22 cellular contexts compared by ENCODE assay signal in the genomic region with DNA sequence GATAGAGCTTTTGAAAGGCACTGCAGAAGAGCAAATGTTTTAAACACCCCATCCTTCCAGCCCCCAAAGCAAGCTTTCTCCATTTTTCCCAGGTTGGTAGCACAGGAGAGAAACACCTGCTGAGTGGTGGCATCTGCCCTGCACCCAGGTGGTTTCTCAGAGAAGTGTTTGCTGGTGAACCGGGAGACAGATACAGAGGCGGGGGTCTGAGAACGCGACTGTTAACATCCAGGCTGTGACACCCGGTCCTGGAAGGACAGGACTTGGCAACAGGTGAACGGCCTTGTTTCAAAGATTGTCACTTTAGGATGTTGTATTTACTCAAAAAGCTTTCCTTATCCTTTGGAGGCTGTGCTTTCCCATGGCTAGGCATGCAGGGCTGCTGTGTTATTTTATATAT.
"Had no signal": no experiment of that assay in that cellular context is flagged by ENCODE, and none has a peak within 500 bp of the region (broad histone marks: within the 10 kb centered on the region; RNA-seq: fewer than 3 reads in every experiment).

No MANE protein-coding gene starts in this region.

- H3K4me1 Mint-ChIP-seq: activated B cell treated with CpG ODN at 0.5 μM for 24 hours; activated CD4-positive, alpha-beta T cell treated with anti-CD3 and anti-CD28 coated beads, Interleukin-2, amount 10 ng/mL, durations not matched to agents 24 days and 14 days; activated naive CD8-positive, alpha-beta T cell treated with anti-CD3 and anti-CD28 coated beads for 36 hours; T-cell had no signal

- DNase-seq: activated B cell treated with CpG ODN at 0.5 μM for 24 hours; activated CD4-positive, alpha-beta T cell treated with anti-CD3 and anti-CD28 coated beads for 1 hour; activated CD4-positive, alpha-beta T cell treated with anti-CD3 and anti-CD28 coated beads, Interleukin-2, amount 10 ng/mL, durations not matched to agents 24 days and 14 days; activated CD4-positive, alpha-beta T cell treated with anti-CD3 and anti-CD28 coated beads, Interleukin-2, amount 50 U/mL, for 48 hours; activated CD8-positive, alpha-beta memory T cell treated with anti-CD3 and anti-CD28 coated beads, Interleukin-2, amount 10 ng/mL, durations not matched to agents 7 days and 5 days; activated effector memory CD4-positive, alpha-beta T cell treated with anti-CD3 and anti-CD28 coated beads, Interleukin-2, amount 50 U/mL, for 16 hours; activated naive CD4-positive, alpha-beta T cell treated with anti-CD3 and anti-CD28 coated beads for 36 hours; activated naive CD8-positive, alpha-beta T cell treated with anti-CD3 and anti-CD28 coated beads for 36 hours; activated T-cell treated with anti-CD3 and anti-CD28 coated beads, Interleukin-2, amount 50 U/mL, for 24 hours; brain microvascular endothelial cell; MM.1S; NCI-H1694; NCI-H226; NCI-H510A; NCI-H526 treated with DMSO at 0.1 percent for 48 hours; PC-9; SHP77 treated with DMSO at 0.1 percent for 48 hours; T-cell; T-helper 2 cell; T1000 had no signal

- H3K9me3 Mint-ChIP-seq: activated B cell treated with CpG ODN at 0.5 μM for 24 hours; activated CD4-positive, alpha-beta T cell treated with anti-CD3 and anti-CD28 coated beads, Interleukin-2, amount 10 ng/mL, durations not matched to agents 24 days and 14 days; activated naive CD4-positive, alpha-beta T cell treated with anti-CD3 and anti-CD28 coated beads for 36 hours; activated naive CD8-positive, alpha-beta T cell treated with anti-CD3 and anti-CD28 coated beads for 36 hours; activated T-cell treated with anti-CD3 and anti-CD28 coated beads, Interleukin-2, amount 50 U/mL, for 24 hours; T-cell had no signal

- FAIRE-seq: TTC549 had no signal

- ATAC-seq: activated CD8-positive, alpha-beta memory T cell treated with anti-CD3 and anti-CD28 coated beads, Interleukin-2, amount 10 ng/mL, durations not matched to agents 7 days and 5 days; T-cell had no signal

- H3K27me3 Mint-ChIP-seq: activated naive CD8-positive, alpha-beta T cell treated with anti-CD3 and anti-CD28 coated beads for 36 hours had no signal

- H3K4me3 ChIP-seq: cardiac muscle cell, PC-9 had no signal

- H3K27me3 ChIP-seq: cardiac muscle cell had no signal

- H3K27ac Mint-ChIP-seq: activated B cell treated with CpG ODN at 0.5 μM for 24 hours; activated CD4-positive, alpha-beta T cell treated with anti-CD3 and anti-CD28 coated beads, Interleukin-2, amount 10 ng/mL, durations not matched to agents 24 days and 14 days; activated CD8-positive, alpha-beta memory T cell treated with anti-CD3 and anti-CD28 coated beads, Interleukin-2, amount 10 ng/mL, durations not matched to agents 7 days and 5 days; activated naive CD4-positive, alpha-beta T cell treated with anti-CD3 and anti-CD28 coated beads for 36 hours; activated naive CD8-positive, alpha-beta T cell treated with anti-CD3 and anti-CD28 coated beads for 36 hours; activated T-cell treated with anti-CD3 and anti-CD28 coated beads, Interleukin-2, amount 50 U/mL, for 24 hours; T-cell had no signal

- H3K4me2 ChIP-seq: PC-9 had no signal

- H3K36me3 Mint-ChIP-seq: activated CD8-positive, alpha-beta memory T cell treated with anti-CD3 and anti-CD28 coated beads, Interleukin-2, amount 10 ng/mL, durations not matched to agents 7 days and 5 days; activated naive CD8-positive, alpha-beta T cell treated with anti-CD3 and anti-CD28 coated beads for 36 hours; T-cell had no signal

- H2AFZ ChIP-seq: PC-9 had no signal

- H3K4me3 Mint-ChIP-seq: activated B cell treated with CpG ODN at 0.5 μM for 24 hours; activated CD4-positive, alpha-beta T cell treated with anti-CD3 and anti-CD28 coated beads, Interleukin-2, amount 10 ng/mL, durations not matched to agents 24 days and 14 days; activated CD8-positive, alpha-beta memory T cell treated with anti-CD3 and anti-CD28 coated beads, Interleukin-2, amount 10 ng/mL, durations not matched to agents 7 days and 5 days; activated naive CD4-positive, alpha-beta T cell treated with anti-CD3 and anti-CD28 coated beads for 36 hours; activated naive CD8-positive, alpha-beta T cell treated with anti-CD3 and anti-CD28 coated beads for 36 hours; activated T-cell treated with anti-CD3 and anti-CD28 coated beads, Interleukin-2, amount 50 U/mL, for 24 hours; T-cell had no signal

- H3K27ac ChIP-seq: brain microvascular endothelial cell, cardiac muscle cell, PC-9 had no signal

- H3K36me3 ChIP-seq: brain microvascular endothelial cell, cardiac muscle cell had no signal
